Comparison of ENCODE assay signal across 20 cellular contexts in the genomic region with DNA sequence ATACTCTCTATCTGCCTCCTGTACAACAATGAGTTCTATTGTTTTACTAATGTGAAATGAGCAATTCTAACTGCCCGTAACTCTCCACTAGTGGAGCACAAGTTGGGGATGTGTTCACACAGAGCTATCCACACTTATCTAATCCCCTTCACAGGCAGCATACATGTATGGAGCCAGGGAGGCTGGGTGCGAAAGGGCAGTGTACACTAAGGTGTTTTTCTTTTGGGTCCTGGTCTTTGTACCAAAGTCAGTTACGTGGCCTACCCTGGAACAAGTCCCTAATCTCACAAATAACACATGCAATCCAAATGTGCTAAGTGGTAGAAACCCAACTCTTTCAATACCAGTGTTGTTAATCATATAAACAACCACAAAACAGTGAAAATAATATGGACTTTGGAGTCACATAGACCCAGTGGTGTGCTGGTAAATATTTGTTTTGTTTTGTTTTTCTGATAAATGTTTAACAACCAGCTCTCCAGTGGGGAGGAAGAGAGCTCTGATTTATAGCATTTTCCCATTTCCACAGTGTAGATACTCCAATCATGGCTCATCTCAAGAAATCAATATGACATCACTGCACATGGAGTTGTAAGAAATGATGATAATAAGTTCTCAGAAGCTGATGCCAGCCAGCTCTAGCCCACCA.
"Had no signal": no experiment of that assay in that cellular context is flagged by ENCODE, and none has a peak within 500 bp of the region (broad histone marks: within the 10 kb centered on the region; RNA-seq: fewer than 3 reads in every experiment).

No MANE protein-coding gene starts in this region.

- H3K4me3 Mint-ChIP-seq: activated T-cell treated with anti-CD3 and anti-CD28 coated beads, Interleukin-2, amount 50 U/mL, for 72 hours; naive thymus-derived CD4-positive, alpha-beta T cell; neural progenitor cell; stimulated activated naive B cell treated with anti-CD40 and anti-IgM and Interleukin-4, amounts not matched to agents 10 μg/mL and 1 μg/mL and 100 μg/mL, for 72 hours had no signal

- DNase-seq: activated CD4-positive, alpha-beta T cell treated with anti-CD3 and anti-CD28 coated beads, Interleukin-2, amount 50 U/mL, for 1 hour; activated CD8-positive, alpha-beta memory T cell treated with anti-CD3 and anti-CD28 coated beads for 24 hours; activated CD8-positive, alpha-beta memory T cell treated with anti-CD3 and anti-CD28 coated beads, Interleukin-2, amount 50 U/mL, for 48 hours; activated gamma-delta T cell; activated T-cell treated with anti-CD3 and anti-CD28 coated beads, Interleukin-2, amount 50 U/mL, for 72 hours; adrenal gland; dorsolateral prefrontal cortex; kidney; left ventricle myocardium inferior; mesendoderm; naive thymus-derived CD4-positive, alpha-beta T cell; SK-N-SH; spleen; stimulated activated naive B cell treated with anti-CD40 and anti-IgM and Interleukin-4, amounts not matched to agents 10 μg/mL and 1 μg/mL and 100 μg/mL, for 72 hours; T-helper 1 cell had no signal

- H3K27ac Mint-ChIP-seq: activated naive CD4-positive, alpha-beta T cell treated with anti-CD3 and anti-CD28 coated beads, Interleukin-2, amount 50 U/mL, for 72 hours; activated T-cell treated with anti-CD3 and anti-CD28 coated beads, Interleukin-2, amount 50 U/mL, for 72 hours; naive thymus-derived CD4-positive, alpha-beta T cell; neural progenitor cell; stimulated activated naive B cell treated with anti-CD40 and anti-IgM and Interleukin-4, amounts not matched to agents 10 μg/mL and 1 μg/mL and 100 μg/mL, for 72 hours had no signal

- H3K9ac ChIP-seq: neural progenitor cell, SK-N-SH had no signal

- H3K36me3 Mint-ChIP-seq: neural progenitor cell had no signal

- H3K4me2 ChIP-seq: neural progenitor cell, SK-N-SH had no signal

- H3K4me1 ChIP-seq: adrenal gland, neural progenitor cell, spleen had no signal

- H3K4me3 ChIP-seq: adrenal gland, dorsolateral prefrontal cortex, left ventricle myocardium inferior, neural progenitor cell, spleen, thoracic aorta had no signal

- H3K36me3 ChIP-seq: adrenal gland, left ventricle myocardium inferior, neural progenitor cell, spleen, thoracic aorta had no signal

- H3K27me3 ChIP-seq: adrenal gland, neural progenitor cell, spleen had no signal

- H3K27ac ChIP-seq: adrenal gland, left ventricle myocardium inferior, neural progenitor cell, spleen, thoracic aorta had no signal

- ATAC-seq: activated CD4-positive, CD25-positive, alpha-beta regulatory T cell treated with anti-CD3 and anti-CD28 coated beads, Interleukin-2, amount 50 U/mL, for 24 hours; activated naive CD4-positive, alpha-beta T cell treated with anti-CD3 and anti-CD28 coated beads, Interleukin-2, amount 50 U/mL, for 72 hours; activated T-cell treated with anti-CD3 and anti-CD28 coated beads, Interleukin-2, amount 50 U/mL, for 72 hours; naive thymus-derived CD4-positive, alpha-beta T cell; stimulated activated naive B cell treated with anti-CD40 and anti-IgM and Interleukin-4, amounts not matched to agents 10 μg/mL and 1 μg/mL and 100 μg/mL, for 72 hours had no signal

- H3K4me1 Mint-ChIP-seq: naive thymus-derived CD4-positive, alpha-beta T cell; neural progenitor cell had no signal

- FAIRE-seq: frontal cortex, kidney had no signal

- H3K9me3 ChIP-seq: adrenal gland, SK-N-SH had no signal

- H2AFZ ChIP-seq: neural progenitor cell had no signal

- H3K27me3 Mint-ChIP-seq: naive thymus-derived CD4-positive, alpha-beta T cell had no signal
